Comparison of ENCODE assay signal across 7 cellular contexts in genomic region chr1:211469938-211470529, GRCh38.
DNase-seq lines count a peak whose midpoint lies in the region; ATAC-seq, FAIRE-seq and TF ChIP-seq lines count a peak whose summit lies in the region.

No MANE protein-coding gene starts in this region.

- TF ChIP-seq CTCF in GM12873 (IDR thresholded peaks at IDR 0.05; ENCODE audit: insufficient read depth, low read depth, low read length, missing control alignments) (peak; percentile 95), NB4 (IDR thresholded peaks at IDR 0.05; ENCODE audit: low read depth, low read length) (peak; percentile 70)

- no peak for TF ChIP-seq POLR2A in NB4 (IDR thresholded peaks at IDR 0.05; ENCODE audit: extremely low read depth, insufficient read length)

- H3K4me3 ChIP-seq in NB4 (ENCODE audit: low read depth, low read length) = no peak overlapping the region

- FAIRE-seq in islet of Langerhans (lab: Jason Lieb, UNC) = peak; percentile 38

- in situ Hi-C loops in T47D (cut with HindIII; ENCODE audit: low pct_unique_long_range_greater_than_20kb, low sequenced_read_pairs) = no loop called here

- no peak for ATAC-seq in GM18520 (IDR thresholded peaks at IDR 0.05; ENCODE audit: unreplicated experiment)

- DNase-seq in NB4 (ENCODE audit: low read depth) = peak; percentile 63
- peak; percentile 83 for DNase-seq in SW480 (ENCODE audit: low spot score)
- peak; percentile 77 to 90 for DNase-seq in T47D (ENCODE audit: low read depth in 1 of 2, low spot score in 1 of 2)
- peak; percentile 44 for DNase-seq in stimulated activated CD4-positive, alpha-beta T cell treated with anti-CD3 and anti-CD28 coated beads, Interleukin-12 subunit alpha, Interleukin-12 subunit beta, amount 100 ng/mL, for 4 hours
